28 cellular contexts compared by ENCODE assay signal in the genomic region with DNA sequence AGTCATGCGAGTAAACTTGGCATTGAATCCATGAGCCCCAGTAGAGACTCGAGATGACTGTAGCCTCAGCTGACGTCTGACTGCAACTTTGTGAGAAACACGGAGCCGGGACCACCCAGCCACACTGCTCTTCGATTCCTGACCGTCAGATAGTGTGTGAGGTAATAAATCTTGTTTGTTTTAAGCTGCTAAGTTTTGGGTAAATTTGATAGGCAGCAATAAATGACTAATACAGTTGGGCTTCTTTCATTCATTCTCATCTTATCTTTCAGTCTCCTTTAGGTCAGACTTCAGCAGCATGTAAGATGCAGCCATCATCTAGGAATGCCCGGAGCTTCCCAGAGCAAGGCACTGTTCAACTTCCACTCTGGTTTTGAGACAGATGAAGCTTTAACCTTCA.
"Had no signal": no experiment of that assay in that cellular context is flagged by ENCODE, and none has a peak within 500 bp of the region (broad histone marks: within the 10 kb centered on the region; RNA-seq: fewer than 3 reads in every experiment).

No MANE protein-coding gene starts in this region.

- H3K27ac Mint-ChIP-seq: activated B cell treated with CpG ODN at 0.5 μM for 24 hours; activated CD4-positive, alpha-beta T cell treated with anti-CD3 and anti-CD28 coated beads, Interleukin-2, amount 10 ng/mL, durations not matched to agents 24 days and 14 days; activated CD8-positive, alpha-beta memory T cell treated with anti-CD3 and anti-CD28 coated beads, Interleukin-2, amount 10 ng/mL, durations not matched to agents 7 days and 5 days; activated naive CD4-positive, alpha-beta T cell treated with anti-CD3 and anti-CD28 coated beads, Interleukin-2, amount 50 U/mL, for 24 hours; activated T-cell treated with anti-CD3 and anti-CD28 coated beads, Interleukin-2, amount 50 U/mL, for 24 hours; activated T-helper 1 cell treated with anti-CD3 and anti-CD28 coated beads, Interleukin-12 subunit alpha, Interleukin-12 subunit beta, Interleukin-2, Interleukin-4 antibody, amounts not matched to agents 30 ng/mL and 10 ng/mL and 1 ng/mL, durations not matched to agents 14 hours and 24 hours and 36 hours; brain; T-helper 17 cell had no signal

- H3K27me3 ChIP-seq: ascending aorta, MG63, Peyer's patch, SJCRH30 had no signal

- DNase-seq: activated B cell treated with CpG ODN at 0.5 μM for 24 hours; activated CD4-positive, alpha-beta T cell treated with anti-CD3 and anti-CD28 coated beads for 1 hour; activated CD4-positive, alpha-beta T cell treated with anti-CD3 and anti-CD28 coated beads, Interleukin-2, amount 10 ng/mL, durations not matched to agents 24 days and 14 days; activated CD4-positive, alpha-beta T cell treated with anti-CD3 and anti-CD28 coated beads, Interleukin-2, amount 50 U/mL, for 48 hours; activated CD8-positive, alpha-beta memory T cell treated with anti-CD3 and anti-CD28 coated beads, Interleukin-2, amount 10 ng/mL, durations not matched to agents 7 days and 5 days; activated effector memory CD4-positive, alpha-beta T cell treated with Interleukin-2 at 50 U/mL for 16 hours; activated naive CD4-positive, alpha-beta T cell; activated T-cell treated with anti-CD3 and anti-CD28 coated beads, Interleukin-2, amount 50 U/mL, for 24 hours; amniotic stem cell; caudate nucleus; NCI-H1092 treated with DMSO at 0.1 percent for 48 hours; NCI-H1417 treated with DMSO at 0.1 percent for 48 hours; NCI-H1694; NCI-H2029; NCI-H446; NCI-H524; Peyer's patch; Right ventricle myocardium superior; SJCRH30; T-helper 17 cell; T-helper 9 cell had no signal

- H3K27ac ChIP-seq: ascending aorta, KMS-11, Peyer's patch, RWPE1, SJCRH30 had no signal

- H3K9me3 Mint-ChIP-seq: activated B cell treated with CpG ODN at 0.5 μM for 24 hours; activated CD4-positive, alpha-beta T cell treated with anti-CD3 and anti-CD28 coated beads, Interleukin-2, amount 10 ng/mL, durations not matched to agents 24 days and 14 days; activated naive CD4-positive, alpha-beta T cell treated with anti-CD3 and anti-CD28 coated beads, Interleukin-2, amount 50 U/mL, for 24 hours; activated T-cell treated with anti-CD3 and anti-CD28 coated beads, Interleukin-2, amount 50 U/mL, for 24 hours; activated T-helper 1 cell treated with anti-CD3 and anti-CD28 coated beads, Interleukin-12 subunit alpha, Interleukin-12 subunit beta, Interleukin-2, Interleukin-4 antibody, amounts not matched to agents 30 ng/mL and 10 ng/mL and 1 ng/mL, durations not matched to agents 14 hours and 24 hours and 36 hours had no signal

- H3K4me3 Mint-ChIP-seq: activated B cell treated with CpG ODN at 0.5 μM for 24 hours; activated CD4-positive, alpha-beta T cell treated with anti-CD3 and anti-CD28 coated beads, Interleukin-2, amount 10 ng/mL, durations not matched to agents 24 days and 14 days; activated CD8-positive, alpha-beta memory T cell treated with anti-CD3 and anti-CD28 coated beads, Interleukin-2, amount 10 ng/mL, durations not matched to agents 7 days and 5 days; activated naive CD4-positive, alpha-beta T cell treated with anti-CD3 and anti-CD28 coated beads, Interleukin-2, amount 50 U/mL, for 24 hours; activated T-cell treated with anti-CD3 and anti-CD28 coated beads, Interleukin-2, amount 50 U/mL, for 24 hours; activated T-helper 1 cell treated with anti-CD3 and anti-CD28 coated beads, Interleukin-12 subunit alpha, Interleukin-12 subunit beta, Interleukin-2, Interleukin-4 antibody, amounts not matched to agents 30 ng/mL and 10 ng/mL and 1 ng/mL, durations not matched to agents 14 hours and 24 hours and 36 hours; brain; T-helper 17 cell had no signal

- H3K36me3 ChIP-seq: ascending aorta, MG63, Peyer's patch, SJCRH30 had no signal

- H3K27me3 Mint-ChIP-seq: activated B cell treated with CpG ODN at 0.5 μM for 24 hours; activated naive CD4-positive, alpha-beta T cell treated with anti-CD3 and anti-CD28 coated beads, Interleukin-2, amount 50 U/mL, for 24 hours had no signal

- H3K9ac ChIP-seq: KMS-11 had no signal

- H3K36me3 Mint-ChIP-seq: activated CD8-positive, alpha-beta memory T cell treated with anti-CD3 and anti-CD28 coated beads, Interleukin-2, amount 10 ng/mL, durations not matched to agents 7 days and 5 days; activated naive CD4-positive, alpha-beta T cell treated with anti-CD3 and anti-CD28 coated beads, Interleukin-2, amount 50 U/mL, for 24 hours; brain had no signal

- ATAC-seq: activated CD8-positive, alpha-beta memory T cell treated with anti-CD3 and anti-CD28 coated beads, Interleukin-2, amount 10 ng/mL, durations not matched to agents 7 days and 5 days; T-helper 17 cell had no signal

- H3K4me2 ChIP-seq: KMS-11 had no signal

- H3K4me3 ChIP-seq: ascending aorta, MG63, Peyer's patch, SJCRH30 had no signal

- H3K9me3 ChIP-seq: ascending aorta, MG63, Peyer's patch, SJCRH30 had no signal
